14 cellular contexts compared by ENCODE assay signal in the genomic region with DNA sequence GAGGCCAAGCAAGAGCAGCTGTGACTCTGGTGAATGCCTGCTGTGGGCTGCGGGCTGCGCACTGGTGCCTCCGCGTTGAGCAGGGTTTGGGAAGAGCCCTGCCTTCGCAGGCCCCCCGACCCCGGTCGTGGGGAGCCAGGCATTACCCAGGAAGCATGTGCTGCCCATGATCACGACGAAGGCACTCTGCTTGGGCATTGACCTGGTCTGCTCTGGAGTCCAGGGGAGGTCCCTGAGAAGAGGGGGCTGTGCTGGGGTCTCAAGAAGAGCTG. TPM values are rescaled to one million over a fixed set of nuclear protein-coding genes. Genes with fewer than 3 reads are reported as not detected.
DNase-seq lines count a peak whose midpoint lies in the region; ATAC-seq and TF ChIP-seq lines count a peak whose summit lies in the region.
"Had no signal": no experiment of that assay in that cellular context is flagged by ENCODE, and none has a peak within 500 bp of the region (broad histone marks: within the 10 kb centered on the region; RNA-seq: fewer than 3 reads in every experiment).

No MANE protein-coding gene starts in this region.

- no peak overlapping the region for H3K4me3 ChIP-seq in CD8-positive, alpha-beta T cell (ENCODE audit: low read depth, low read length)
- H3K4me3 ChIP-seq in neural progenitor cell (no peak overlapping the region), foreskin fibroblast (ENCODE audit: low read depth in 1 of 2, low read length in 2 of 2) (no peak overlapping the region)
- H3K4me3 ChIP-seq: GM23248, transverse colon had no signal

- no peak overlapping the region for H3K9ac ChIP-seq in neural progenitor cell
- H3K9ac ChIP-seq: GM23248 had no signal

- H3K9me3 Mint-ChIP-seq in activated CD4-positive, alpha-beta memory T cell treated with anti-CD3 and anti-CD28 coated beads for 36 hours: no peaks in the 10 kb centered on the region
- no peaks in the 10 kb centered on the region for H3K9me3 Mint-ChIP-seq in activated CD4-positive, alpha-beta memory T cell treated with anti-CD3 and anti-CD28 coated beads, Interleukin-2, amount 10 ng/mL, durations not matched to agents 7 days and 5 days
- no peaks in the 10 kb centered on the region for H3K9me3 Mint-ChIP-seq in CD8-positive, alpha-beta T cell
- H3K9me3 Mint-ChIP-seq in activated naive CD8-positive, alpha-beta T cell treated with anti-CD3 and anti-CD28 coated beads, Interleukin-2, amount 10 ng/mL, durations not matched to agents 7 days and 5 days: no peaks in the 10 kb centered on the region
- H3K9me3 Mint-ChIP-seq in neural progenitor cell: no peaks in the 10 kb centered on the region

- no peaks in the 10 kb centered on the region for H3K27me3 Mint-ChIP-seq in activated CD4-positive, alpha-beta memory T cell treated with anti-CD3 and anti-CD28 coated beads for 36 hours
- no peaks in the 10 kb centered on the region for H3K27me3 Mint-ChIP-seq in activated CD4-positive, alpha-beta memory T cell treated with anti-CD3 and anti-CD28 coated beads, Interleukin-2, amount 10 ng/mL, durations not matched to agents 7 days and 5 days
- H3K27me3 Mint-ChIP-seq in CD8-positive, alpha-beta T cell (ENCODE audit: low read depth): no peaks in the 10 kb centered on the region
- no peaks in the 10 kb centered on the region for H3K27me3 Mint-ChIP-seq in activated naive CD8-positive, alpha-beta T cell treated with anti-CD3 and anti-CD28 coated beads, Interleukin-2, amount 10 ng/mL, durations not matched to agents 7 days and 5 days
- H3K27me3 Mint-ChIP-seq in neural progenitor cell (ENCODE audit: insufficient read depth, low read depth): peaks cover 4% of the 10 kb centered on the region

- H3K27me3 ChIP-seq in CD8-positive, alpha-beta T cell (ENCODE audit: insufficient read depth, low read length): no peaks in the 10 kb centered on the region
- no peaks in the 10 kb centered on the region for H3K27me3 ChIP-seq in neural progenitor cell
- H3K27me3 ChIP-seq: neutrophil, transverse colon had no signal

- no peak for TF ChIP-seq CTCF in CD8-positive, alpha-beta T cell (IDR thresholded peaks at IDR 0.05)
- TF ChIP-seq CTCF in neural progenitor cell (IDR thresholded peaks at IDR 0.05): no peak
- no peak for TF ChIP-seq CTCF in foreskin fibroblast (IDR thresholded peaks at IDR 0.05; ENCODE audit: low read depth, low read length)

- peaks cover 91% of the 10 kb centered on the region for H3K4me1 Mint-ChIP-seq in activated CD4-positive, alpha-beta memory T cell treated with anti-CD3 and anti-CD28 coated beads for 36 hours (ENCODE audit: low read depth)
- peaks cover 80% of the 10 kb centered on the region for H3K4me1 Mint-ChIP-seq in activated CD4-positive, alpha-beta memory T cell treated with anti-CD3 and anti-CD28 coated beads, Interleukin-2, amount 10 ng/mL, durations not matched to agents 7 days and 5 days
- H3K4me1 Mint-ChIP-seq in CD8-positive, alpha-beta T cell (ENCODE audit: low read depth): peaks cover 88% of the 10 kb centered on the region
- peaks cover 54% of the 10 kb centered on the region for H3K4me1 Mint-ChIP-seq in activated naive CD8-positive, alpha-beta T cell treated with anti-CD3 and anti-CD28 coated beads, Interleukin-2, amount 10 ng/mL, durations not matched to agents 7 days and 5 days
- peaks cover 76% of the 10 kb centered on the region for H3K4me1 Mint-ChIP-seq in neural progenitor cell

- H3K4me3 Mint-ChIP-seq in activated CD4-positive, alpha-beta memory T cell treated with anti-CD3 and anti-CD28 coated beads for 36 hours: no peak overlapping the region
- H3K4me3 Mint-ChIP-seq in activated CD4-positive, alpha-beta memory T cell treated with anti-CD3 and anti-CD28 coated beads, Interleukin-2, amount 10 ng/mL, durations not matched to agents 7 days and 5 days: no peak overlapping the region
- peak overlapping the region; percentile 37 for H3K4me3 Mint-ChIP-seq in CD8-positive, alpha-beta T cell
- no peak overlapping the region for H3K4me3 Mint-ChIP-seq in activated naive CD8-positive, alpha-beta T cell treated with anti-CD3 and anti-CD28 coated beads, Interleukin-2, amount 10 ng/mL, durations not matched to agents 7 days and 5 days
- no peak overlapping the region for H3K4me3 Mint-ChIP-seq in neural progenitor cell

- H3K9me3 ChIP-seq in CD8-positive, alpha-beta T cell (ENCODE audit: low read length): no peaks in the 10 kb centered on the region
- H3K9me3 ChIP-seq in neural progenitor cell (ENCODE audit: low read depth): no peaks in the 10 kb centered on the region
- H3K9me3 ChIP-seq: neutrophil, transverse colon had no signal

- no peak overlapping the region for H3K4me2 ChIP-seq in neural progenitor cell

- no peak overlapping the region for H3K27ac ChIP-seq in CD8-positive, alpha-beta T cell (ENCODE audit: low read depth, low read length)
- H3K27ac ChIP-seq in neural progenitor cell: no peak overlapping the region
- H3K27ac ChIP-seq: GM23248, neutrophil had no signal

- H3K36me3 ChIP-seq in CD8-positive, alpha-beta T cell (ENCODE audit: insufficient read depth, low read length): no peaks in the 10 kb centered on the region
- no peaks in the 10 kb centered on the region for H3K36me3 ChIP-seq in neural progenitor cell
- H3K36me3 ChIP-seq: transverse colon had no signal

- CTCF ChIA-PET in activated CD4-positive, alpha-beta memory T cell treated with anti-CD3 and anti-CD28 coated beads for 36 hours (lab: Charles Lee): interaction anchor here (5.2 kb wide), 1 partner anchor 9 kb away, joined by 37 read pairs; no protein-coding TSS in a partner anchor
- CTCF ChIA-PET in activated CD4-positive, alpha-beta memory T cell treated with anti-CD3 and anti-CD28 coated beads, Interleukin-2, amount 10 ng/mL, durations not matched to agents 7 days and 5 days (lab: Charles Lee): no interaction called here
- CTCF ChIA-PET in CD8-positive, alpha-beta T cell (lab: Charles Lee): interaction anchor here (5.3 kb wide), 1 partner anchor 9 kb away, joined by 27 read pairs; no protein-coding TSS in a partner anchor

- peaks cover 74% of the 10 kb centered on the region for H3K4me1 ChIP-seq in CD8-positive, alpha-beta T cell (ENCODE audit: insufficient read depth, low read length)
- peaks cover 39% of the 10 kb centered on the region for H3K4me1 ChIP-seq in neural progenitor cell

- H2AFZ ChIP-seq in neural progenitor cell (replicated peaks): no peak overlapping the region
- H2AFZ ChIP-seq: GM23248 had no signal

- H3F3A ChIP-seq in neural progenitor cell (ENCODE audit: low read depth): peaks cover 6% of the 10 kb centered on the region

- POLR2A ChIA-PET in activated CD4-positive, alpha-beta memory T cell treated with anti-CD3 and anti-CD28 coated beads for 36 hours (lab: Charles Lee): no interaction called here
- POLR2A ChIA-PET in activated CD4-positive, alpha-beta memory T cell treated with anti-CD3 and anti-CD28 coated beads, Interleukin-2, amount 10 ng/mL, durations not matched to agents 7 days and 5 days (lab: Charles Lee): no interaction called here
- POLR2A ChIA-PET in CD8-positive, alpha-beta T cell (lab: Charles Lee): no interaction called here
- POLR2A ChIA-PET in activated naive CD8-positive, alpha-beta T cell treated with anti-CD3 and anti-CD28 coated beads, Interleukin-2, amount 10 ng/mL, durations not matched to agents 7 days and 5 days (lab: Charles Lee): interaction anchor here (0.5 kb wide), 1 partner anchor 1597 kb away, joined by 3 read pairs; no protein-coding TSS in a partner anchor

- peaks cover 100% of the 10 kb centered on the region for H4K20me1 ChIP-seq in neural progenitor cell (ENCODE audit: low read depth)

- H3K27ac Mint-ChIP-seq in activated CD4-positive, alpha-beta memory T cell treated with anti-CD3 and anti-CD28 coated beads for 36 hours: peak overlapping the region; percentile 98
- H3K27ac Mint-ChIP-seq in activated CD4-positive, alpha-beta memory T cell treated with anti-CD3 and anti-CD28 coated beads, Interleukin-2, amount 10 ng/mL, durations not matched to agents 7 days and 5 days: no peak overlapping the region
- peak overlapping the region; percentile 82 for H3K27ac Mint-ChIP-seq in CD8-positive, alpha-beta T cell
- H3K27ac Mint-ChIP-seq in activated naive CD8-positive, alpha-beta T cell treated with anti-CD3 and anti-CD28 coated beads, Interleukin-2, amount 10 ng/mL, durations not matched to agents 7 days and 5 days: peak overlapping the region; percentile 39
- H3K27ac Mint-ChIP-seq in neural progenitor cell: peak overlapping the region; percentile 33

- peaks cover 7% of the 10 kb centered on the region for H3K36me3 Mint-ChIP-seq in activated CD4-positive, alpha-beta memory T cell treated with anti-CD3 and anti-CD28 coated beads for 36 hours
- H3K36me3 Mint-ChIP-seq in activated CD4-positive, alpha-beta memory T cell treated with anti-CD3 and anti-CD28 coated beads, Interleukin-2, amount 10 ng/mL, durations not matched to agents 7 days and 5 days (ENCODE audit: low read depth): peaks cover 13% of the 10 kb centered on the region
- H3K36me3 Mint-ChIP-seq in CD8-positive, alpha-beta T cell: peaks cover 19% of the 10 kb centered on the region
- H3K36me3 Mint-ChIP-seq in activated naive CD8-positive, alpha-beta T cell treated with anti-CD3 and anti-CD28 coated beads, Interleukin-2, amount 10 ng/mL, durations not matched to agents 7 days and 5 days: peaks cover 6% of the 10 kb centered on the region
- H3K36me3 Mint-ChIP-seq in neural progenitor cell: no peaks in the 10 kb centered on the region

- intact Hi-C loops in activated CD4-positive, alpha-beta memory T cell treated with anti-CD3 and anti-CD28 coated beads for 36 hours (cut with micrococcal nuclease): loop anchor here (10.0 kb wide), 1 partner anchor 274 kb away; the partner anchor contains the start of genes HSD11B1L and MICOS13
- intact Hi-C loops in CD8-positive, alpha-beta T cell (cut with DNase I, micrococcal nuclease): no loop called here

- ATAC-seq in CD8-positive, alpha-beta T cell: no peak
- no peak for ATAC-seq in activated naive CD8-positive, alpha-beta T cell treated with anti-CD3 and anti-CD28 coated beads, Interleukin-2, amount 10 ng/mL, durations not matched to agents 7 days and 5 days (ENCODE audit: low read depth)
- ATAC-seq in HG02885 (IDR thresholded peaks at IDR 0.05; ENCODE audit: poor library complexity, unreplicated experiment) (no peak), GM21381 (IDR thresholded peaks at IDR 0.05; ENCODE audit: unreplicated experiment) (no peak)

- DNase-seq in activated CD4-positive, alpha-beta memory T cell treated with anti-CD3 and anti-CD28 coated beads for 36 hours: no peak
- DNase-seq in activated CD4-positive, alpha-beta memory T cell treated with anti-CD3 and anti-CD28 coated beads, Interleukin-2, amount 10 ng/mL, durations not matched to agents 7 days and 5 days: no peak
- DNase-seq in CD8-positive, alpha-beta T cell: no peak
- no peak for DNase-seq in activated naive CD8-positive, alpha-beta T cell treated with anti-CD3 and anti-CD28 coated beads, Interleukin-2, amount 10 ng/mL, durations not matched to agents 7 days and 5 days
- no peak for DNase-seq in neural progenitor cell (ENCODE audit: low spot score)
- DNase-seq in foreskin fibroblast: no peak
- DNase-seq: GM23248; mammary epithelial cell; NCI-H187 treated with DMSO at 0.1 percent for 48 hours; stimulated activated CD4-positive, alpha-beta T cell treated with anti-CD3 and anti-CD28 coated beads, Interleukin-2, amount 100 ng/mL, for 48 hours; transverse colon had no signal

- peaks cover 100% of the 10 kb centered on the region for H3K79me2 ChIP-seq in neural progenitor cell (ENCODE audit: low read depth)

RNA-seq across cellular contexts. Expression of gene RANBP3, which starts 19.2 kb away (rescaled TPM):
- 10 to 100 TPM; 78.1 to 81.3 TPM for total RNA-seq in activated CD4-positive, alpha-beta memory T cell treated with anti-CD3 and anti-CD28 coated beads for 36 hours
- total RNA-seq in activated CD4-positive, alpha-beta memory T cell treated with anti-CD3 and anti-CD28 coated beads, Interleukin-2, amount 10 ng/mL, durations not matched to agents 7 days and 5 days: 10 to 100 TPM; 78.1 to 85.1 TPM
- total RNA-seq in CD8-positive, alpha-beta T cell: 100 to 1,000 TPM; 109 to 118 TPM
- total RNA-seq in activated naive CD8-positive, alpha-beta T cell treated with anti-CD3 and anti-CD28 coated beads, Interleukin-2, amount 10 ng/mL, durations not matched to agents 7 days and 5 days: 100 to 1,000 TPM; 104 to 108 TPM
- 77.8 and 83.5 TPM in 2 replicates for total RNA-seq in neural progenitor cell (ENCODE audit: low replicate concordance)

RNA-seq across cellular contexts. Expression of gene CAPS, which starts 44.7 kb away (rescaled TPM):
- total RNA-seq in activated CD4-positive, alpha-beta memory T cell treated with anti-CD3 and anti-CD28 coated beads for 36 hours: 1 to 10 TPM; 3.7 to 3.9 TPM
- total RNA-seq in activated CD4-positive, alpha-beta memory T cell treated with anti-CD3 and anti-CD28 coated beads, Interleukin-2, amount 10 ng/mL, durations not matched to agents 7 days and 5 days: 10 to 100 TPM; 11.8 to 12.5 TPM
- 10 to 100 TPM; 28.0 to 33.1 TPM for total RNA-seq in CD8-positive, alpha-beta T cell
- total RNA-seq in activated naive CD8-positive, alpha-beta T cell treated with anti-CD3 and anti-CD28 coated beads, Interleukin-2, amount 10 ng/mL, durations not matched to agents 7 days and 5 days: 10 to 100 TPM; 25.0 to 28.8 TPM
- total RNA-seq in neural progenitor cell (ENCODE audit: low replicate concordance): 2.2 and 12.4 TPM in 2 replicates

RNA-seq across cellular contexts. Expression of gene VMAC, which starts 54.1 kb away (rescaled TPM):
- total RNA-seq in activated CD4-positive, alpha-beta memory T cell treated with anti-CD3 and anti-CD28 coated beads for 36 hours: 1 to 10 TPM; 2.9 to 3.3 TPM
- total RNA-seq in activated CD4-positive, alpha-beta memory T cell treated with anti-CD3 and anti-CD28 coated beads, Interleukin-2, amount 10 ng/mL, durations not matched to agents 7 days and 5 days: 1 to 10 TPM; 7.6 to 7.9 TPM
- 10 to 100 TPM; 17.4 to 18.6 TPM for total RNA-seq in CD8-positive, alpha-beta T cell
- total RNA-seq in activated naive CD8-positive, alpha-beta T cell treated with anti-CD3 and anti-CD28 coated beads, Interleukin-2, amount 10 ng/mL, durations not matched to agents 7 days and 5 days: 10 to 100 TPM; 15.6 to 17.5 TPM
- total RNA-seq in neural progenitor cell (ENCODE audit: low replicate concordance): 4.6 and 6.8 TPM in 2 replicates

RNA-seq across cellular contexts. Expression of gene NDUFA11, which starts 55.2 kb away (rescaled TPM):
- total RNA-seq in activated CD4-positive, alpha-beta memory T cell treated with anti-CD3 and anti-CD28 coated beads for 36 hours: 100 to 1,000 TPM; 224 to 226 TPM
- 100 to 1,000 TPM; 217 to 220 TPM for total RNA-seq in activated CD4-positive, alpha-beta memory T cell treated with anti-CD3 and anti-CD28 coated beads, Interleukin-2, amount 10 ng/mL, durations not matched to agents 7 days and 5 days
- 100 to 1,000 TPM in 1 of 2 experiments, 10 to 100 TPM in 1; 86.6 to 103 TPM for total RNA-seq in CD8-positive, alpha-beta T cell
- total RNA-seq in activated naive CD8-positive, alpha-beta T cell treated with anti-CD3 and anti-CD28 coated beads, Interleukin-2, amount 10 ng/mL, durations not matched to agents 7 days and 5 days: 100 to 1,000 TPM; 187 to 193 TPM
- 102 and 197 TPM in 2 replicates for total RNA-seq in neural progenitor cell (ENCODE audit: low replicate concordance)
